16 cellular contexts compared by ENCODE assay signal in the genomic region with DNA sequence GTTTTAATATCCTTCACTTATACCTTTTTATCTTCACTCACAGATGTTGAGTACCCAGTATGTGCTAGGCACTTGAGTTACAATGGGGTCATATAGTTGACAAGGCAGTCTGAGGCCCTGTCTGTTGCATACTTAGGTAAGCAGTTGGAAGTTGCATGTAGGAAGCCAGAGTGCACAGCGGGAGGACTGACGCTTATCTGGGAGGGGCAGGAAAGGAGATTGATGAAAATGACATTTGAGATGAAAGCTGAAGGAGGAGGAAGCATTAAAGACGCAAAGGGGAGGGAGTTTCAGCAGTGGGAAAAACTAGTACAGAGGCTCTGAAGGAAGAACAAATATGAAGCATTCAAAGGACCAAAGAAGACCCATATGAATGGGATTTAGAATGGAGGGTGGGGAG.
DNase-seq lines count a peak whose midpoint lies in the region; ATAC-seq and TF ChIP-seq lines count a peak whose summit lies in the region.
"Had no signal": no experiment of that assay in that cellular context is flagged by ENCODE, and none has a peak within 500 bp of the region (broad histone marks: within the 10 kb centered on the region; RNA-seq: fewer than 3 reads in every experiment).

No MANE protein-coding gene starts in this region.

- ATAC-seq in T-cell (replicated peaks in 1 of 4) (no peak), HG02610 (IDR thresholded peaks at IDR 0.05; ENCODE audit: unreplicated experiment) (no peak)
- ATAC-seq: Right ventricle myocardium inferior had no signal

- POLR2A ChIA-PET in T-cell (lab: Charles Lee): no interaction called here

- DNase-seq in activated naive CD4-positive, alpha-beta T cell treated with anti-CD3 and anti-CD28 coated beads, Interleukin-2, amount 10 ng/mL, durations not matched to agents 7 days and 5 days: no peak
- DNase-seq in NCI-H510A (lab: John Stamatoyannopoulos, UW) (peak; percentile 47), UCSD-AML1 (lab: John Stamatoyannopoulos, UW; ENCODE audit: unreplicated experiment) (peak; percentile 14), type B pancreatic cell (ENCODE audit: extremely low spot score, unreplicated experiment) (no peak), midbrain (lab: John Stamatoyannopoulos, UW) (no peak), T-cell (no peak)
- DNase-seq: CD4-positive, CD25-positive, alpha-beta regulatory T cell; EL; Kasumi-1; NCI-H1436 treated with DMSO at 0.1 percent for 48 hours; NCI-H1930; NCI-H446 treated with DMSO at 0.1 percent for 48 hours had no signal

- no peaks in the 10 kb centered on the region for H3K4me1 Mint-ChIP-seq in activated naive CD4-positive, alpha-beta T cell treated with anti-CD3 and anti-CD28 coated beads, Interleukin-2, amount 50 U/mL, for 24 hours
- H3K4me1 Mint-ChIP-seq in activated naive CD4-positive, alpha-beta T cell treated with anti-CD3 and anti-CD28 coated beads, Interleukin-2, amount 10 ng/mL, durations not matched to agents 7 days and 5 days: no peaks in the 10 kb centered on the region
- H3K4me1 Mint-ChIP-seq in type B pancreatic cell (ENCODE audit: unreplicated experiment): peaks cover 15% of the 10 kb centered on the region
- H3K4me1 Mint-ChIP-seq in T-cell: no peaks in the 10 kb centered on the region
- H3K4me1 Mint-ChIP-seq: B cell; CD4-positive, CD25-positive, alpha-beta regulatory T cell had no signal

- H3K27me3 Mint-ChIP-seq in activated naive CD4-positive, alpha-beta T cell treated with anti-CD3 and anti-CD28 coated beads, Interleukin-2, amount 50 U/mL, for 24 hours: peaks cover 10% of the 10 kb centered on the region
- H3K27me3 Mint-ChIP-seq in activated naive CD4-positive, alpha-beta T cell treated with anti-CD3 and anti-CD28 coated beads, Interleukin-2, amount 10 ng/mL, durations not matched to agents 7 days and 5 days: no peaks in the 10 kb centered on the region
- H3K27me3 Mint-ChIP-seq in type B pancreatic cell (peaks cover 7% of the 10 kb centered on the region), T-cell (peaks cover 4 to 5% of the 10 kb centered on the region in 2 donors)

- TF ChIP-seq CTCF in type B pancreatic cell (conservative IDR thresholded peaks at IDR 0.05): no peak

- no peak overlapping the region for H3K4me3 Mint-ChIP-seq in activated naive CD4-positive, alpha-beta T cell treated with anti-CD3 and anti-CD28 coated beads, Interleukin-2, amount 50 U/mL, for 24 hours
- H3K4me3 Mint-ChIP-seq in activated naive CD4-positive, alpha-beta T cell treated with anti-CD3 and anti-CD28 coated beads, Interleukin-2, amount 10 ng/mL, durations not matched to agents 7 days and 5 days: no peak overlapping the region
- H3K4me3 Mint-ChIP-seq in type B pancreatic cell (peak overlapping the region; percentile 4), T-cell (no peak overlapping the region)
- H3K4me3 Mint-ChIP-seq: B cell; CD4-positive, CD25-positive, alpha-beta regulatory T cell had no signal

- peak overlapping the region; percentile 37 for H3K27ac Mint-ChIP-seq in activated naive CD4-positive, alpha-beta T cell treated with anti-CD3 and anti-CD28 coated beads, Interleukin-2, amount 50 U/mL, for 24 hours
- H3K27ac Mint-ChIP-seq in activated naive CD4-positive, alpha-beta T cell treated with anti-CD3 and anti-CD28 coated beads, Interleukin-2, amount 10 ng/mL, durations not matched to agents 7 days and 5 days: no peak overlapping the region
- H3K27ac Mint-ChIP-seq in type B pancreatic cell (no peak overlapping the region), T-cell (no peak overlapping the region)
- H3K27ac Mint-ChIP-seq: B cell; CD4-positive, CD25-positive, alpha-beta regulatory T cell had no signal

- H3K9me3 Mint-ChIP-seq in activated naive CD4-positive, alpha-beta T cell treated with anti-CD3 and anti-CD28 coated beads, Interleukin-2, amount 50 U/mL, for 24 hours: peaks cover 4% of the 10 kb centered on the region
- no peaks in the 10 kb centered on the region for H3K9me3 Mint-ChIP-seq in activated naive CD4-positive, alpha-beta T cell treated with anti-CD3 and anti-CD28 coated beads, Interleukin-2, amount 10 ng/mL, durations not matched to agents 7 days and 5 days
- H3K9me3 Mint-ChIP-seq in type B pancreatic cell (no peaks in the 10 kb centered on the region), T-cell (no peaks in the 10 kb centered on the region)

- no peaks in the 10 kb centered on the region for H3K36me3 Mint-ChIP-seq in activated naive CD4-positive, alpha-beta T cell treated with anti-CD3 and anti-CD28 coated beads, Interleukin-2, amount 50 U/mL, for 24 hours
- no peaks in the 10 kb centered on the region for H3K36me3 Mint-ChIP-seq in activated naive CD4-positive, alpha-beta T cell treated with anti-CD3 and anti-CD28 coated beads, Interleukin-2, amount 10 ng/mL, durations not matched to agents 7 days and 5 days
- H3K36me3 Mint-ChIP-seq in type B pancreatic cell: no peaks in the 10 kb centered on the region
- H3K36me3 Mint-ChIP-seq in T-cell: no peaks in the 10 kb centered on the region
- H3K36me3 Mint-ChIP-seq: CD4-positive, CD25-positive, alpha-beta regulatory T cell had no signal

- CTCF ChIA-PET in activated naive CD4-positive, alpha-beta T cell treated with anti-CD3 and anti-CD28 coated beads, Interleukin-2, amount 10 ng/mL, durations not matched to agents 7 days and 5 days (lab: Charles Lee): no interaction called here
- CTCF ChIA-PET in T-cell (lab: Charles Lee): no interaction called here

Comparison
In these comparisons a context has a peak if more than half of its experiments do, and no peak if none do; other contexts are left out.
1. DNase-seq: peak in NCI-H510A (single experiment) and UCSD-AML1 (single experiment); none in activated naive CD4-positive, alpha-beta T cell treated with anti-CD3 and anti-CD28 coated beads, Interleukin-2, amount 10 ng/mL, durations not matched to agents 7 days and 5 days (single experiment), type B pancreatic cell (single experiment), midbrain (single experiment) and T-cell (0 of 34).